ENCODE assay signal across 28 cellular contexts in the genomic region with DNA sequence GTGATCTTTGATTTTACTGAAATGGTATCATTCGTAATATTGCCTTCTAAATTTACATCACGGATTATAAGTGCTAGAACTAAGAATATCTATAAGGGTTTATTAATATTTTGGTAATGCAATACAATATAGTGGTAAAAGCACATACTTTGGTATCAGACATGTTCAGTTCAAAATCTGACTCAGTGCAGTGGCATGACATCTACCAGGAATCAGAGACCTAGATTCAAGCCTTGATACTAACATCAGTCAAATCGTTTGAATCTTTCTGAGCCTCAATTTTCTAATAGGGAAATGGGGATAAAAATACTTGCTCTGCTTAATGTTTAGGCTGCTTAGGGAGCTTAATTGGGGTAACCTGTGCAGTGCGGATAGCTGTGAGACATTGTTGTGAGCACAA.
"Had no signal": no experiment of that assay in that cellular context is flagged by ENCODE, and none has a peak within 500 bp of the region (broad histone marks: within the 10 kb centered on the region; RNA-seq: fewer than 3 reads in every experiment).

No MANE protein-coding gene starts in this region.

- H3K4me3 Mint-ChIP-seq: activated naive CD8-positive, alpha-beta T cell; activated T-cell treated with anti-CD3 and anti-CD28 coated beads, Interleukin-2, amount 50 U/mL, for 72 hours; central memory CD8-positive, alpha-beta T cell; memory B cell; naive thymus-derived CD4-positive, alpha-beta T cell; T-helper 2 cell treated with Interferon-gamma antibody and Interleukin-4, amounts not matched to agents 5 μg/mL and 100 μg/mL, for 36 hours had no signal

- FAIRE-seq: astrocyte had no signal

- H3K27me3 ChIP-seq: gastroesophageal sphincter, hepatocyte, pancreas, sigmoid colon, suprapubic skin, tibial artery had no signal

- H3K9me3 ChIP-seq: gastroesophageal sphincter, pancreas, psoas muscle, sigmoid colon, suprapubic skin, tibial artery had no signal

- H3K27me3 Mint-ChIP-seq: central memory CD8-positive, alpha-beta T cell; memory B cell had no signal

- ATAC-seq: activated T-cell treated with anti-CD3 and anti-CD28 coated beads, Interleukin-2, amount 50 U/mL, for 72 hours; gastroesophageal sphincter; left colon; naive thymus-derived CD4-positive, alpha-beta T cell; pancreas; psoas muscle had no signal

- H3K4me1 ChIP-seq: gastroesophageal sphincter, pancreas, psoas muscle, sigmoid colon, suprapubic skin, tibial artery had no signal

- DNase-seq: activated CD4-positive, alpha-beta T cell treated with anti-CD3 and anti-CD28 coated beads for 4 hours; activated CD4-positive, alpha-beta T cell treated with anti-CD3 and anti-CD28 coated beads, Interleukin-2, amount 50 U/mL, for 4 hours; activated naive CD4-positive, alpha-beta T cell treated with Interleukin-2 at 50 U/mL for 16 hours; activated T-cell treated with anti-CD3 and anti-CD28 coated beads for 4 hours; activated T-cell treated with anti-CD3 and anti-CD28 coated beads, Interleukin-2, amount 50 U/mL, for 72 hours; amniotic stem cell; dermis blood vessel endothelial cell; effector CD4-positive, alpha-beta T cell; kidney; left colon; midbrain; naive thymus-derived CD4-positive, alpha-beta T cell; pancreas; psoas muscle; sigmoid colon; stimulated activated CD4-positive, alpha-beta T cell treated with anti-CD3 and anti-CD28 coated beads, Interleukin-1b, Interleukin-23, amount 100 ng/mL, for 48 hours; stimulated activated naive CD4-positive, alpha-beta T cell; T-helper 1 cell; tibial artery had no signal

- H3K4me1 Mint-ChIP-seq: central memory CD8-positive, alpha-beta T cell; memory B cell; naive thymus-derived CD4-positive, alpha-beta T cell had no signal

- H3K9me3 Mint-ChIP-seq: activated T-cell treated with anti-CD3 and anti-CD28 coated beads, Interleukin-2, amount 50 U/mL, for 72 hours; memory B cell; T-helper 2 cell treated with Interferon-gamma antibody and Interleukin-4, amounts not matched to agents 5 μg/mL and 100 μg/mL, for 36 hours had no signal

- H3K27ac Mint-ChIP-seq: activated naive CD8-positive, alpha-beta T cell; activated T-cell treated with anti-CD3 and anti-CD28 coated beads, Interleukin-2, amount 50 U/mL, for 72 hours; memory B cell; naive thymus-derived CD4-positive, alpha-beta T cell; T-helper 2 cell treated with Interferon-gamma antibody and Interleukin-4, amounts not matched to agents 5 μg/mL and 100 μg/mL, for 36 hours had no signal

- H3K36me3 Mint-ChIP-seq: activated naive CD8-positive, alpha-beta T cell; memory B cell; naive thymus-derived CD4-positive, alpha-beta T cell had no signal

- H3K4me3 ChIP-seq: gastroesophageal sphincter, hepatocyte, pancreas, psoas muscle, sigmoid colon, smooth muscle cell, suprapubic skin, tibial artery had no signal

- H3K36me3 ChIP-seq: gastroesophageal sphincter, pancreas, sigmoid colon, suprapubic skin, tibial artery had no signal
